Comparison of ENCODE assay signal across 31 cellular contexts in the genomic region with DNA sequence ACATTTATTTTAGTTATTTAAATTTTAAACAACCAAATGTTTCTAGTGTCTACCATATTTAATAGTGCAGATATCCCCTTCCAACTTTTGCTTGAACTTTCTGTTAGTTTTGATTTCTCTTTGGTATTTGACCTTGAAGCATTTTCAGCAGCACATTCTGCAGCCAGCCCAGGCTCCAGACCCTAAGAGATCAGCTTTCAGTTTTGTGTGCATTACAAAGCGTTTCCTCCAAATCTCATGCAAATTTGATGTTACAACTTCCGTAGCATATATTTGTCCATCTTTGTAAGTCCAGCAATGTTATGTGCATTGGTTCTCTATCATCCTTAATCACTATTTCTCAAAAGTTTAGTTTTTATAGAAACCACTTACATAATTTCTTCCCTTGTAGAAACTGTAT.
"Had no signal": no experiment of that assay in that cellular context is flagged by ENCODE, and none has a peak within 500 bp of the region (broad histone marks: within the 10 kb centered on the region; RNA-seq: fewer than 3 reads in every experiment).

No MANE protein-coding gene starts in this region.

- H3K36me3 ChIP-seq: adrenal gland, colonic mucosa, heart left ventricle, WERI-Rb-1 had no signal

- ATAC-seq: activated CD4-positive, CD25-positive, alpha-beta regulatory T cell treated with anti-CD3 and anti-CD28 coated beads, Interleukin-2, amount 50 U/mL, for 24 hours; activated CD8-positive, alpha-beta memory T cell treated with anti-CD3 and anti-CD28 coated beads, Interleukin-2, amount 10 ng/mL, durations not matched to agents 7 days and 5 days; activated CD8-positive, alpha-beta T cell treated with anti-CD3 and anti-CD28 coated beads, Interleukin-2, amount 10 ng/mL, durations not matched to agents 7 days and 5 days; activated naive CD8-positive, alpha-beta T cell treated with anti-CD3 and anti-CD28 coated beads, Interleukin-2, amount 50 U/mL, for 24 hours; body of pancreas; heart left ventricle; T-helper 17 cell had no signal

- H3K9me3 Mint-ChIP-seq: activated B cell treated with CpG ODN at 0.5 μM for 24 hours; activated CD4-positive, alpha-beta memory T cell treated with anti-CD3 and anti-CD28 coated beads for 36 hours; activated naive CD4-positive, alpha-beta T cell treated with anti-CD3 and anti-CD28 coated beads for 36 hours; activated naive CD4-positive, alpha-beta T cell treated with anti-CD3 and anti-CD28 coated beads, Interleukin-2, amount 50 U/mL, for 24 hours; activated naive CD8-positive, alpha-beta T cell treated with anti-CD3 and anti-CD28 coated beads for 36 hours; activated naive CD8-positive, alpha-beta T cell treated with anti-CD3 and anti-CD28 coated beads, Interleukin-2, amount 50 U/mL, for 24 hours; activated T-helper 1 cell treated with anti-CD3 and anti-CD28 coated beads, Interleukin-12 subunit alpha, Interleukin-12 subunit beta, Interleukin-2, Interleukin-4 antibody, amounts not matched to agents 30 ng/mL and 10 ng/mL and 1 ng/mL, durations not matched to agents 14 hours and 24 hours and 36 hours; activated T-helper 2 cell treated with anti-CD3 and anti-CD28 coated beads, Interferon-gamma antibody, Interleukin-2, Interleukin-4, amounts not matched to agents 10 μg/mL and 5 μg/mL and 100 μg/mL, durations not matched to agents 14 hours and 24 hours and 36 hours; T-helper 2 cell treated with Interferon-gamma antibody and Interleukin-4, amounts not matched to agents 5 μg/mL and 100 μg/mL, for 36 hours had no signal

- H3K27ac Mint-ChIP-seq: activated B cell treated with CpG ODN at 0.5 μM for 24 hours; activated CD4-positive, alpha-beta memory T cell treated with anti-CD3 and anti-CD28 coated beads for 36 hours; activated CD8-positive, alpha-beta memory T cell treated with anti-CD3 and anti-CD28 coated beads, Interleukin-2, amount 10 ng/mL, durations not matched to agents 7 days and 5 days; activated CD8-positive, alpha-beta T cell treated with anti-CD3 and anti-CD28 coated beads, Interleukin-2, amount 10 ng/mL, durations not matched to agents 7 days and 5 days; activated naive CD4-positive, alpha-beta T cell treated with anti-CD3 and anti-CD28 coated beads for 36 hours; activated naive CD4-positive, alpha-beta T cell treated with anti-CD3 and anti-CD28 coated beads, Interleukin-2, amount 50 U/mL, for 24 hours; activated naive CD8-positive, alpha-beta T cell treated with anti-CD3 and anti-CD28 coated beads for 36 hours; activated naive CD8-positive, alpha-beta T cell treated with anti-CD3 and anti-CD28 coated beads, Interleukin-2, amount 50 U/mL, for 24 hours; activated T-helper 1 cell treated with anti-CD3 and anti-CD28 coated beads, Interleukin-12 subunit alpha, Interleukin-12 subunit beta, Interleukin-2, Interleukin-4 antibody, amounts not matched to agents 30 ng/mL and 10 ng/mL and 1 ng/mL, durations not matched to agents 14 hours and 24 hours and 36 hours; activated T-helper 2 cell treated with anti-CD3 and anti-CD28 coated beads, Interferon-gamma antibody, Interleukin-2, Interleukin-4, amounts not matched to agents 10 μg/mL and 5 μg/mL and 100 μg/mL, durations not matched to agents 14 hours and 24 hours and 36 hours; T-helper 17 cell; T-helper 2 cell treated with Interferon-gamma antibody and Interleukin-4, amounts not matched to agents 5 μg/mL and 100 μg/mL, for 36 hours had no signal

- DNase-seq: activated B cell treated with CpG ODN at 0.5 μM for 24 hours; activated CD4-positive, alpha-beta memory T cell treated with anti-CD3 and anti-CD28 coated beads for 36 hours; activated CD4-positive, alpha-beta T cell treated with anti-CD3 and anti-CD28 coated beads for 48 hours; activated CD8-positive, alpha-beta memory T cell treated with anti-CD3 and anti-CD28 coated beads, Interleukin-2, amount 10 ng/mL, durations not matched to agents 7 days and 5 days; activated CD8-positive, alpha-beta memory T cell treated with anti-CD3 and anti-CD28 coated beads, Interleukin-2, amount 50 U/mL, for 4 hours; activated CD8-positive, alpha-beta T cell treated with anti-CD3 and anti-CD28 coated beads, Interleukin-2, amount 10 ng/mL, durations not matched to agents 7 days and 5 days; activated effector memory CD4-positive, alpha-beta T cell treated with anti-CD3 and anti-CD28 coated beads, Interleukin-2, amount 50 U/mL, for 16 hours; activated naive CD4-positive, alpha-beta T cell treated with anti-CD3 and anti-CD28 coated beads for 36 hours; activated naive CD8-positive, alpha-beta T cell treated with anti-CD3 and anti-CD28 coated beads for 36 hours; activated naive CD8-positive, alpha-beta T cell treated with anti-CD3 and anti-CD28 coated beads, Interleukin-2, amount 50 U/mL, for 24 hours; activated T-cell treated with anti-CD3 and anti-CD28 coated beads, Interleukin-2, amount 50 U/mL, for 1 hour; activated T-cell treated with anti-CD3 and anti-CD28 coated beads, Interleukin-2, amount 50 U/mL, for 48 hours; amygdala; aorta; body of pancreas; caudate nucleus; colonic mucosa; effector CD8-positive, alpha-beta T cell; foreskin fibroblast; glutamatergic neuron; heart left ventricle; T-helper 17 cell; T1000; WERI-Rb-1 had no signal

- H3K4me1 ChIP-seq: adrenal gland, body of pancreas, colonic mucosa, heart left ventricle had no signal

- H3K4me3 Mint-ChIP-seq: activated B cell treated with CpG ODN at 0.5 μM for 24 hours; activated CD4-positive, alpha-beta memory T cell treated with anti-CD3 and anti-CD28 coated beads for 36 hours; activated CD8-positive, alpha-beta memory T cell treated with anti-CD3 and anti-CD28 coated beads, Interleukin-2, amount 10 ng/mL, durations not matched to agents 7 days and 5 days; activated CD8-positive, alpha-beta T cell treated with anti-CD3 and anti-CD28 coated beads, Interleukin-2, amount 10 ng/mL, durations not matched to agents 7 days and 5 days; activated naive CD4-positive, alpha-beta T cell treated with anti-CD3 and anti-CD28 coated beads for 36 hours; activated naive CD4-positive, alpha-beta T cell treated with anti-CD3 and anti-CD28 coated beads, Interleukin-2, amount 50 U/mL, for 24 hours; activated naive CD8-positive, alpha-beta T cell treated with anti-CD3 and anti-CD28 coated beads for 36 hours; activated naive CD8-positive, alpha-beta T cell treated with anti-CD3 and anti-CD28 coated beads, Interleukin-2, amount 50 U/mL, for 24 hours; activated T-helper 1 cell treated with anti-CD3 and anti-CD28 coated beads, Interleukin-12 subunit alpha, Interleukin-12 subunit beta, Interleukin-2, Interleukin-4 antibody, amounts not matched to agents 30 ng/mL and 10 ng/mL and 1 ng/mL, durations not matched to agents 14 hours and 24 hours and 36 hours; T-helper 17 cell; T-helper 2 cell treated with Interferon-gamma antibody and Interleukin-4, amounts not matched to agents 5 μg/mL and 100 μg/mL, for 36 hours had no signal

- H3K9me3 ChIP-seq: adrenal gland, body of pancreas, colonic mucosa, heart left ventricle had no signal

- H3K4me3 ChIP-seq: body of pancreas, colonic mucosa, heart left ventricle had no signal

- H3K27ac ChIP-seq: adrenal gland, body of pancreas, colonic mucosa, epithelial cell of prostate, heart left ventricle, WERI-Rb-1 had no signal

- H3K4me1 Mint-ChIP-seq: activated B cell treated with CpG ODN at 0.5 μM for 24 hours; activated naive CD4-positive, alpha-beta T cell treated with anti-CD3 and anti-CD28 coated beads, Interleukin-2, amount 50 U/mL, for 24 hours; activated naive CD8-positive, alpha-beta T cell treated with anti-CD3 and anti-CD28 coated beads for 36 hours; activated naive CD8-positive, alpha-beta T cell treated with anti-CD3 and anti-CD28 coated beads, Interleukin-2, amount 50 U/mL, for 24 hours had no signal

- H3K27me3 Mint-ChIP-seq: activated B cell treated with CpG ODN at 0.5 μM for 24 hours; activated CD4-positive, alpha-beta memory T cell treated with anti-CD3 and anti-CD28 coated beads for 36 hours; activated CD8-positive, alpha-beta memory T cell treated with anti-CD3 and anti-CD28 coated beads, Interleukin-2, amount 10 ng/mL, durations not matched to agents 7 days and 5 days; activated naive CD4-positive, alpha-beta T cell treated with anti-CD3 and anti-CD28 coated beads, Interleukin-2, amount 50 U/mL, for 24 hours; activated naive CD8-positive, alpha-beta T cell treated with anti-CD3 and anti-CD28 coated beads for 36 hours; activated naive CD8-positive, alpha-beta T cell treated with anti-CD3 and anti-CD28 coated beads, Interleukin-2, amount 50 U/mL, for 24 hours had no signal

- H3K27me3 ChIP-seq: adrenal gland, body of pancreas, colonic mucosa, heart left ventricle had no signal

- H3K36me3 Mint-ChIP-seq: activated CD4-positive, alpha-beta memory T cell treated with anti-CD3 and anti-CD28 coated beads for 36 hours; activated CD8-positive, alpha-beta memory T cell treated with anti-CD3 and anti-CD28 coated beads, Interleukin-2, amount 10 ng/mL, durations not matched to agents 7 days and 5 days; activated naive CD8-positive, alpha-beta T cell treated with anti-CD3 and anti-CD28 coated beads for 36 hours had no signal
